Comparison of ENCODE assay signal across 5 cellular contexts in genomic region chr4:21709761-21710160, GRCh38.
"Had no signal": no experiment of that assay in that cellular context is flagged by ENCODE, and none has a peak within 500 bp of the region (broad histone marks: within the 10 kb centered on the region; RNA-seq: fewer than 3 reads in every experiment).

No MANE protein-coding gene starts in this region.

- DNase-seq: IMR-90, KBM-7 had no signal

- H3K4me3 ChIP-seq: K562 had no signal

- ATAC-seq: K562 had no signal

- H3K27ac ChIP-seq: HL-60 had no signal

- H3K4me1 Mint-ChIP-seq: IgD-negative memory B cell had no signal

- H3K36me3 Mint-ChIP-seq: IgD-negative memory B cell had no signal

- H3K4me3 Mint-ChIP-seq: IgD-negative memory B cell had no signal

- H3K27me3 Mint-ChIP-seq: IgD-negative memory B cell had no signal

- H3K27ac Mint-ChIP-seq: IgD-negative memory B cell had no signal
